Comparison of ENCODE assay signal across 10 cellular contexts in the genomic region with DNA sequence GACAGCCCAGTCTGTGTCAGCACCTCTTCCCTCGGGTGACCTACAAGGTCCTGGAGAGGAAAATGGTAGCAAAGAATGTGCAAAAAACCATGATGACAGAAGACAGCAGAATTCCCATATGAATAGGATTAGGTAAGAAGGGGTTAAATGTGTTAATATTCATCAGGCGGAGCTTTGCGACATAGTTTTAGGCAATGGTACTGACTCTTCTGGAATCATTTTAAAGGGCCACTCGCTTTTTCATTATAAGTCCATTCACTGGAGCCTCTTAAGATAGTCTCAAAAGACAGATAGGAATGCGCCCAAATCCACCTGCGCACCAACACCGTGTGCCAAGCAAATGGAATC. TPM values are rescaled to one million over a fixed set of nuclear protein-coding genes. Genes with fewer than 3 reads are reported as not detected.
DNase-seq lines count a peak whose midpoint lies in the region; ATAC-seq, FAIRE-seq and TF ChIP-seq lines count a peak whose summit lies in the region.
"Had no signal": no experiment of that assay in that cellular context is flagged by ENCODE, and none has a peak within 500 bp of the region (broad histone marks: within the 10 kb centered on the region; RNA-seq: fewer than 3 reads in every experiment).

No MANE protein-coding gene starts in this region.

- H3K4me1 ChIP-seq in PC-3 (ENCODE audit: insufficient read depth, low read length) = peaks cover 30% of the 10 kb centered on the region
- H3K4me1 ChIP-seq in endothelial cell of umbilical vein (ENCODE audit: control insufficient read depth, extremely low read depth, insufficient read depth, low read length) = no peaks in the 10 kb centered on the region
- peaks cover 12 to 52% of the 10 kb centered on the region in 2 donors for H3K4me1 ChIP-seq in muscle layer of duodenum (ENCODE audit: control insufficient read depth in 1 of 2, insufficient read depth in 2 of 2, low read length in 2 of 2)
- H3K4me1 ChIP-seq in thyroid gland = peaks cover 78 to 94% of the 10 kb centered on the region in 2 donors

- dilution Hi-C loops in endothelial cell of umbilical vein (cut with MboI; ENCODE audit: extremely low pct_ligation_motif_present, low sequenced_read_pairs) = no loop called here

- H3K4me2 ChIP-seq in PC-3 (ENCODE audit: low read length) = peak overlapping the region; percentile 65
- no peak overlapping the region for H3K4me2 ChIP-seq in endothelial cell of umbilical vein (ENCODE audit: insufficient read depth, low read length)

- no TSS peak for BruUV-seq in PC-3 (replicated peaks; lab: Mats Ljungman, UMichigan)
- no TSS peak for BruUV-seq in endothelial cell of umbilical vein (replicated peaks; lab: Mats Ljungman, UMichigan)

- H3K36me3 ChIP-seq in PC-3 (ENCODE audit: low read depth, low read length) = no peaks in the 10 kb centered on the region
- no peaks in the 10 kb centered on the region for H3K36me3 ChIP-seq in endothelial cell of umbilical vein (ENCODE audit: control insufficient read depth in 2 of 2, extremely low read depth in 1 of 2, insufficient read depth in 2 of 2, low read length in 2 of 2)
- H3K36me3 ChIP-seq in muscle layer of duodenum (ENCODE audit: control insufficient read depth in 1 of 2, insufficient read depth in 2 of 2, low read length in 2 of 2) = no peaks in the 10 kb centered on the region
- no peaks in the 10 kb centered on the region for H3K36me3 ChIP-seq in thyroid gland
- H3K36me3 ChIP-seq: Peyer's patch had no signal

- intact Hi-C loops in PC-3 (cut with micrococcal nuclease) (no loop called here), endothelial cell of umbilical vein (cut with micrococcal nuclease) (no loop called here), thyroid gland (cut with DNase I) (no loop called here)

- TF ChIP-seq POLR2A in endothelial cell of umbilical vein (IDR thresholded peaks at IDR 0.05; ENCODE audit: low read depth, low read length) (no peak), thyroid gland (IDR thresholded peaks at IDR 0.05) (no peak)

- H3K9ac ChIP-seq in PC-3 (ENCODE audit: low read length) = peak overlapping the region; percentile 52; the same call in 1 of the 2 replicates
- no peak overlapping the region for H3K9ac ChIP-seq in endothelial cell of umbilical vein (replicated peaks; ENCODE audit: extremely low read depth, insufficient read depth, low read length)

- H3K9me3 ChIP-seq in PC-3 (ENCODE audit: low read length) = no peaks in the 10 kb centered on the region
- H3K9me3 ChIP-seq in endothelial cell of umbilical vein (replicated peaks; ENCODE audit: control insufficient read depth, insufficient read depth, low read length) = no peaks in the 10 kb centered on the region
- no peaks in the 10 kb centered on the region for H3K9me3 ChIP-seq in muscle layer of duodenum (ENCODE audit: control insufficient read depth in 1 of 2, low read length in 2 of 2)
- no peaks in the 10 kb centered on the region for H3K9me3 ChIP-seq in thyroid gland
- H3K9me3 ChIP-seq: Peyer's patch had no signal

- H3K9me2 ChIP-seq in PC-3 (replicated peaks; ENCODE audit: low read length) = no peaks in the 10 kb centered on the region

- H3K27ac ChIP-seq in PC-3 (ENCODE audit: low read length) (peak overlapping the region; percentile 71), endothelial cell of umbilical vein (ENCODE audit: insufficient read depth, low read depth, low read length) (no peak overlapping the region), muscle layer of duodenum (ENCODE audit: low read length) (peak overlapping the region; percentile 27), thyroid gland (peak overlapping the region; percentile 87 to 95 (median 92))

- H3K4me3 ChIP-seq in PC-3 (ENCODE audit: low read length) = no peak overlapping the region
- H3K4me3 ChIP-seq in endothelial cell of umbilical vein (replicated peaks in 1 of 3; ENCODE audit: insufficient read depth in 1 of 3, low read depth in 1 of 3, low read length in 3 of 3) = no peak overlapping the region
- peak overlapping the region; percentile 15 to 17 for H3K4me3 ChIP-seq in muscle layer of duodenum (ENCODE audit: low read depth in 1 of 2, low read length in 2 of 2)
- H3K4me3 ChIP-seq in thyroid gland (replicated peaks in 1 of 3) = no peak overlapping the region

- TF ChIP-seq CTCF in PC-3 (conservative IDR thresholded peaks at IDR 0.05; ENCODE audit: low read depth, low read length) (no peak), endothelial cell of umbilical vein (IDR thresholded peaks at IDR 0.05; ENCODE audit: extremely low read depth in 1 of 2, insufficient read depth in 1 of 2, low read depth in 1 of 2, low read length in 2 of 2) (no peak), thyroid gland (IDR thresholded peaks at IDR 0.05) (no peak)

- no peak for ATAC-seq in PC-3

- POLR2A ChIA-PET in PC-3 (lab: Charles Lee; ENCODE audit: unreplicated experiment) (no interaction called here), endothelial cell of umbilical vein (lab: Charles Lee) (no interaction called here)

- no peak overlapping the region for H2AFZ ChIP-seq in PC-3 (ENCODE audit: low read length)
- H2AFZ ChIP-seq in endothelial cell of umbilical vein (ENCODE audit: low read depth, low read length) = no peak overlapping the region

- 46 to 51% methylated on average over 7 of the region's 7 CpGs for WGBS in thyroid gland, 2 donors

- H4K20me1 ChIP-seq in PC-3 (ENCODE audit: low read length) (peaks cover 22% of the 10 kb centered on the region; the same call in 1 of the 2 replicates), endothelial cell of umbilical vein (replicated peaks; ENCODE audit: control insufficient read depth, extremely low read depth, insufficient read depth, low read length) (no peaks in the 10 kb centered on the region)

- peak; percentile 12 for FAIRE-seq in endothelial cell of umbilical vein (lab: Jason Lieb, UNC)

- DNase-seq in PC-3 = no peak
- DNase-seq in endothelial cell of umbilical vein (ENCODE audit: low read depth, low spot score) = no peak
- DNase-seq in thyroid gland = no peak
- no peak for DNase-seq in activated CD4-positive, alpha-beta T cell treated with anti-CD3 and anti-CD28 coated beads, Interleukin-2, amount 50 U/mL, for 48 hours
- no peak for DNase-seq in NCI-H1694 treated with DMSO at 0.1 percent for 48 hours (lab: John Stamatoyannopoulos, UW)
- no peak for DNase-seq in dedifferentiated amniotic fluid mesenchymal stem cell (ENCODE audit: extremely low spot score)
- DNase-seq in glomerular visceral epithelial cell (ENCODE audit: extremely low spot score) = no peak
- DNase-seq: activated CD4-positive, alpha-beta T cell treated with anti-CD3 and anti-CD28 coated beads, Interleukin-2, amount 50 U/mL, for 1 hour; Peyer's patch had no signal

- no peaks in the 10 kb centered on the region for H3K9me1 ChIP-seq in endothelial cell of umbilical vein (replicated peaks; ENCODE audit: control insufficient read depth, extremely low read depth, insufficient read depth, low read length)

- H3K27me3 ChIP-seq in PC-3 (ENCODE audit: low read length) (no peaks in the 10 kb centered on the region), endothelial cell of umbilical vein (ENCODE audit: control insufficient read depth in 2 of 2, insufficient read depth in 2 of 2, low read length in 2 of 2) (no peaks in the 10 kb centered on the region), muscle layer of duodenum (ENCODE audit: low read depth, low read length) (no peaks in the 10 kb centered on the region), thyroid gland (no peaks in the 10 kb centered on the region)
- H3K27me3 ChIP-seq: Peyer's patch had no signal

- CTCF ChIA-PET in PC-3 (lab: Charles Lee) = no interaction called here
- CTCF ChIA-PET in endothelial cell of umbilical vein (lab: Charles Lee) = no interaction called here

- H3K79me2 ChIP-seq in PC-3 (ENCODE audit: low read length) (peaks cover 96% of the 10 kb centered on the region), endothelial cell of umbilical vein (ENCODE audit: control insufficient read depth, insufficient read depth, low read length) (no peaks in the 10 kb centered on the region)

- H3F3A ChIP-seq in PC-3 (ENCODE audit: low read length, unreplicated experiment) = peaks cover 5% of the 10 kb centered on the region

TF ChIP-seq in endothelial cell of umbilical vein, 7 proteins besides CTCF, POLR2A, EP300 and RAD21:
- TF ChIP-seq POLR2AphosphoS5 (IDR thresholded peaks at IDR 0.05; ENCODE audit: insufficient read depth, low read depth, low read length) = no peak
- no peak for TF ChIP-seq GATA2 (IDR thresholded peaks at IDR 0.05; ENCODE audit: insufficient read depth, insufficient read length, low read depth, low read length)
- no peak for TF ChIP-seq MYC (IDR thresholded peaks at IDR 0.05; ENCODE audit: low read depth, low read length)
- TF ChIP-seq, protein P1, sequence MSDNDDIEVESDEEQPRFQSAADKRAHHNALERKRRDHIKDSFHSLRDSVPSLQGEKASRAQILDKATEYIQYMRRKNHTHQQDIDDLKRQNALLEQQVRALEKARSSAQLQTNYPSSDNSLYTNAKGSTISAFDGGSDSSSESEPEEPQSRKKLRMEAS (IDR thresholded peaks at IDR 0.05; ENCODE audit: insufficient read depth, insufficient read length) = no peak
- TF ChIP-seq EZH2 (IDR thresholded peaks at IDR 0.05; ENCODE audit: borderline replicate concordance, low read depth, low read length, severe bottlenecking) = no peak
- TF ChIP-seq JUN (IDR thresholded peaks at IDR 0.05; ENCODE audit: borderline replicate concordance, insufficient read depth, insufficient read length, low read depth) = no peak
- no peak for TF ChIP-seq FOS (IDR thresholded peaks at IDR 0.05; ENCODE audit: borderline replicate concordance, insufficient read depth, low read length)

RNA-seq across cellular contexts. Expression of a gene that starts 38.2 kb away (rescaled TPM):
- total RNA-seq in PC-3 (2014; rRNA removed) (118 and 158 TPM in 2 replicates), endothelial cell of umbilical vein (23.1 and 24.9 TPM in 2 replicates), thyroid gland (10 to 100 TPM; 45.4 to 92.4 (median 61.2) TPM)
- polyA plus RNA-seq in endothelial cell of umbilical vein = 10.6 and 12.3 TPM in 2 replicates
- 12.0 and 14.3 TPM in 2 replicates for polyA plus RNA-seq in endothelial cell of umbilical vein (2011; cell fraction: cytosol; rRNA removed)
- 63.8 and 71.5 TPM in 2 replicates for polyA plus RNA-seq in endothelial cell of umbilical vein (2011; cell fraction: nucleus; rRNA removed)
- 16.0 and 16.7 TPM in 2 replicates for polyA plus RNA-seq in endothelial cell of umbilical vein (2012)
- polyA minus RNA-seq in endothelial cell of umbilical vein = 24.8 and 28.3 TPM in 2 replicates
- polyA minus RNA-seq in endothelial cell of umbilical vein (2011; cell fraction: cytosol; rRNA and poly(A)+ RNA removed) = 11.2 TPM
- polyA minus RNA-seq in endothelial cell of umbilical vein (2011; cell fraction: nucleus; rRNA and poly(A)+ RNA removed) = 36.7 and 40.3 TPM in 2 replicates

Comparison
In these comparisons a context has a peak if more than half of its experiments do, and no peak if none do; other contexts are left out.
1. H3K4me3 ChIP-seq: peak in muscle layer of duodenum (2 of 2); none in PC-3 (single experiment), endothelial cell of umbilical vein (0 of 3) and thyroid gland (0 of 3).